10 cellular contexts compared by ENCODE assay signal in the genomic region with DNA sequence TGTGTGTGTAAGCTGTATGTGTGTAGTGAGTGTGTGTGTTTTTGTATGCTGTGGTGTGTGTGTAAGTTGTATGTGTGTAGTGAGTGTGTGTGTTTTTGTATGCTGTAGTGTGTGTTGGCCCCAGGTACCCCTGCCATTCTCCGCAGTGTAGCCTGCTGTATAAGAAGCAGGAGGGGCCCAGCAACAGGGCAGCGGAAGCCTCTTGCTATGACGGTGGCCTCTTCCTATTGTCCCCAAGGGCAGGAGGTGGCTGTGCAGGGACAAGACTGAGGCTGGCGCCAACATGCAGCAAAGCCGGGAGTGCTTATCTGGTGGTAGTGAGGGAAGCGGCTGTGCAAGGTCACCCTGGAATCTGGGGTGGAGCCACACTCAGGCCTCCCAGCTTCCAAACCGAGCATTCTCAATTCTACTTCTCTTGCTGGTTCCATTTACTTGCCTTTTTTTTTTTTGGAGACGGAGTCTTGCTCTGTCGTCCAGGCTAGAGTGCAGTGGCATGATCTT. TPM values are rescaled to one million over a fixed set of nuclear protein-coding genes. Genes with fewer than 3 reads are reported as not detected.
A peak's percentile ranks its signal among the peaks of the same experiment; 100 is the strongest.
DNase-seq lines count a peak whose midpoint lies in the region; ATAC-seq, FAIRE-seq and TF ChIP-seq lines count a peak whose summit lies in the region.
"Had no signal": no experiment of that assay in that cellular context is flagged by ENCODE, and none has a peak within 500 bp of the region (broad histone marks: within the 10 kb centered on the region; RNA-seq: fewer than 3 reads in every experiment).

No MANE protein-coding gene starts in this region.

- H3K4me3 Mint-ChIP-seq in T-helper 17 cell = no peak overlapping the region
- H3K4me3 Mint-ChIP-seq in activated T-helper 2 cell treated with anti-CD3 and anti-CD28 coated beads, Interferon-gamma antibody, Interleukin-2, Interleukin-4, amounts not matched to agents 10 μg/mL and 5 μg/mL and 100 μg/mL, durations not matched to agents 14 hours and 24 hours and 36 hours (ENCODE audit: low read depth) = no peak overlapping the region

- H3K4me3 ChIP-seq in sigmoid colon = no peak overlapping the region

- POLR2A ChIA-PET in HEK293T (lab: Yijun Ruan, JAX) = no interaction called here

- TF ChIP-seq POLR2A in GM12891 (IDR thresholded peaks at IDR 0.05; ENCODE audit: low read depth, low read length) = no peak
- no peak for TF ChIP-seq POLR2A in sigmoid colon (IDR thresholded peaks at IDR 0.05)

- H3K36me3 Mint-ChIP-seq in T-helper 17 cell (ENCODE audit: low read depth) = no peaks in the 10 kb centered on the region
- no peaks in the 10 kb centered on the region for H3K36me3 Mint-ChIP-seq in activated T-helper 2 cell treated with anti-CD3 and anti-CD28 coated beads, Interferon-gamma antibody, Interleukin-2, Interleukin-4, amounts not matched to agents 10 μg/mL and 5 μg/mL and 100 μg/mL, durations not matched to agents 14 hours and 24 hours and 36 hours (ENCODE audit: low read depth)

- H3K9me3 Mint-ChIP-seq in activated T-helper 2 cell treated with anti-CD3 and anti-CD28 coated beads, Interferon-gamma antibody, Interleukin-2, Interleukin-4, amounts not matched to agents 10 μg/mL and 5 μg/mL and 100 μg/mL, durations not matched to agents 14 hours and 24 hours and 36 hours = no peaks in the 10 kb centered on the region

- peak; percentile 100 for FAIRE-seq in GM12891 (lab: Jason Lieb, UNC)

- H3K9me3 ChIP-seq in T-helper 17 cell (ENCODE audit: control insufficient read depth, low read length, poor library complexity, severe bottlenecking) (no peaks in the 10 kb centered on the region), sigmoid colon (no peaks in the 10 kb centered on the region)

- no peak for TF ChIP-seq EP300 in sigmoid colon (IDR thresholded peaks at IDR 0.05)

- DNase-seq in GM12891 (ENCODE audit: insufficient read length, low spot score) = no peak
- no peak for DNase-seq in T-helper 17 cell
- peak; percentile 89 for DNase-seq in cardiac septum (ENCODE audit: low spot score)
- peak; percentile 72 for DNase-seq in sigmoid colon
- no peak for DNase-seq in NOMO-1 treated with DMSO at 0.1 percent for 48 hours (lab: John Stamatoyannopoulos, UW; ENCODE audit: unreplicated experiment)
- no peak for DNase-seq in HEK293T (ENCODE audit: extremely low spot score)
- no peak for DNase-seq in activated CD4-positive, alpha-beta T cell treated with anti-CD3 and anti-CD28 coated beads for 4 hours
- no peak for DNase-seq in activated T-helper 2 cell treated with anti-CD3 and anti-CD28 coated beads, Interferon-gamma antibody, Interleukin-2, Interleukin-4, amounts not matched to agents 10 μg/mL and 5 μg/mL and 100 μg/mL, durations not matched to agents 14 hours and 24 hours and 36 hours (ENCODE audit: low spot score)
- DNase-seq: activated T-cell treated with anti-CD3 and anti-CD28 coated beads, Interleukin-2, amount 50 U/mL, for 1 hour had no signal

- H3K36me3 ChIP-seq in sigmoid colon = no peaks in the 10 kb centered on the region

- no peaks in the 10 kb centered on the region for H3K27me3 Mint-ChIP-seq in T-helper 17 cell
- H3K27me3 Mint-ChIP-seq in activated T-helper 2 cell treated with anti-CD3 and anti-CD28 coated beads, Interferon-gamma antibody, Interleukin-2, Interleukin-4, amounts not matched to agents 10 μg/mL and 5 μg/mL and 100 μg/mL, durations not matched to agents 14 hours and 24 hours and 36 hours (ENCODE audit: low read depth) = no peaks in the 10 kb centered on the region

- H3K4me1 ChIP-seq in sigmoid colon = peaks cover 0 to 31% (median 19%) of the 10 kb centered on the region in 4 donors

- no peak overlapping the region for H3K27ac Mint-ChIP-seq in T-helper 17 cell
- no peak overlapping the region for H3K27ac Mint-ChIP-seq in activated T-helper 2 cell treated with anti-CD3 and anti-CD28 coated beads, Interferon-gamma antibody, Interleukin-2, Interleukin-4, amounts not matched to agents 10 μg/mL and 5 μg/mL and 100 μg/mL, durations not matched to agents 14 hours and 24 hours and 36 hours

- H3K27me3 ChIP-seq in sigmoid colon = no peaks in the 10 kb centered on the region

- CTCF ChIA-PET in HEK293T (lab: Yijun Ruan, JAX) = no interaction called here

- ATAC-seq in T-helper 17 cell = peak; percentile 23

- 9 to 55% methylated on average over 9 of the region's 9 CpGs for WGBS in sigmoid colon, 2 donors

- H3K27ac ChIP-seq in sigmoid colon = peak overlapping the region in 1 of 4 donors; percentile 48

- TF ChIP-seq CTCF in sigmoid colon (IDR thresholded peaks at IDR 0.05) = no peak

- peaks cover 25% of the 10 kb centered on the region for H3K4me1 Mint-ChIP-seq in T-helper 17 cell
- peaks cover 18% of the 10 kb centered on the region for H3K4me1 Mint-ChIP-seq in activated T-helper 2 cell treated with anti-CD3 and anti-CD28 coated beads, Interferon-gamma antibody, Interleukin-2, Interleukin-4, amounts not matched to agents 10 μg/mL and 5 μg/mL and 100 μg/mL, durations not matched to agents 14 hours and 24 hours and 36 hours (ENCODE audit: low read depth)

- intact Hi-C loops in cardiac septum (cut with DNase I) = no loop called here
- intact Hi-C loops in sigmoid colon (cut with DNase I) = no loop called here
- intact Hi-C loops in activated T-helper 2 cell treated with anti-CD3 and anti-CD28 coated beads, Interferon-gamma antibody, Interleukin-2, Interleukin-4, amounts not matched to agents 10 μg/mL and 5 μg/mL and 100 μg/mL, durations not matched to agents 14 hours and 24 hours and 36 hours (cut with micrococcal nuclease) = no loop called here

TF ChIP-seq in GM12891, 5 proteins besides CTCF, POLR2A, EP300 and RAD21:
- TF ChIP-seq SPI1 (IDR thresholded peaks at IDR 0.05; ENCODE audit: low read depth, low read length) (no peak), PAX5 (IDR thresholded peaks at IDR 0.05; ENCODE audit: insufficient read depth, low read length, severe bottlenecking) (no peak), POU2F2 (IDR thresholded peaks at IDR 0.05; ENCODE audit: low read depth, low read length) (no peak), TAF1 (IDR thresholded peaks at IDR 0.05; ENCODE audit: low read depth, low read length) (no peak), POLR2AphosphoS5 (IDR thresholded peaks at IDR 0.05; ENCODE audit: low read depth, low read length) (no peak)
TF ChIP-seq in GM12891: peak in this region for 0.

TF ChIP-seq in HEK293T, 16 proteins besides CTCF, POLR2A, EP300 and RAD21:
- TF ChIP-seq ELF4 (IDR thresholded peaks at IDR 0.05) (no peak), FOXA1 (IDR thresholded peaks at IDR 0.05) (no peak), HDGF (IDR thresholded peaks at IDR 0.05; ENCODE audit: borderline replicate concordance) (no peak), TARDBP (IDR thresholded peaks at IDR 0.05) (no peak), CTBP1 (IDR thresholded peaks at IDR 0.05; ENCODE audit: borderline replicate concordance) (no peak), SP1 (IDR thresholded peaks at IDR 0.05) (no peak), PKNOX1 (IDR thresholded peaks at IDR 0.05) (no peak), L3MBTL2 (conservative IDR thresholded peaks at IDR 0.05) (no peak), NFRKB (IDR thresholded peaks at IDR 0.05) (no peak), FOXM1 (IDR thresholded peaks at IDR 0.05; ENCODE audit: borderline replicate concordance) (no peak), BHLHE40 (IDR thresholded peaks at IDR 0.05; ENCODE audit: borderline replicate concordance) (no peak), LEF1 (IDR thresholded peaks at IDR 0.05; ENCODE audit: borderline replicate concordance) (no peak), SUZ12 (IDR thresholded peaks at IDR 0.05) (no peak), ZNF384 (IDR thresholded peaks at IDR 0.05) (no peak), ARNT (IDR thresholded peaks at IDR 0.05) (no peak), FOXK2 (IDR thresholded peaks at IDR 0.05) (no peak)
TF ChIP-seq in HEK293T: peak in this region for 0.

RNA-seq across cellular contexts. Expression of gene SPAAR, which starts 5.1 kb away (rescaled TPM):
- polyA plus RNA-seq in GM12891 (2012; ENCODE audit: low read depth, missing spikeins) = not detected
- total RNA-seq in T-helper 17 cell = not detected
- 4.0 TPM for total RNA-seq in cardiac septum
- total RNA-seq in sigmoid colon = 1 to 10 TPM in 3 of 4 donors, under 1 TPM in 1; 0.82 to 5.5 (median 2.1) TPM
- 1 to 10 TPM in 1 of 3 donors, not detected in 2; 2.5 TPM for polyA plus RNA-seq in sigmoid colon
- total RNA-seq in activated T-helper 2 cell treated with anti-CD3 and anti-CD28 coated beads, Interferon-gamma antibody, Interleukin-2, Interleukin-4, amounts not matched to agents 10 μg/mL and 5 μg/mL and 100 μg/mL, durations not matched to agents 14 hours and 24 hours and 36 hours = not detected in 2 replicates
- total RNA-seq: NCI-H460 had no signal

RNA-seq across cellular contexts. Expression of gene HRCT1, which starts 8.4 kb away (rescaled TPM):
- not detected for polyA plus RNA-seq in GM12891 (2012; ENCODE audit: low read depth, missing spikeins)
- not detected for total RNA-seq in T-helper 17 cell
- total RNA-seq in cardiac septum = 1.5 TPM
- 1 to 10 TPM; 2.1 to 6.4 (median 4.0) TPM for total RNA-seq in sigmoid colon
- polyA plus RNA-seq in sigmoid colon = 10 to 100 TPM in 2 of 3 donors, 1 to 10 TPM in 1; 4.2 to 88.5 (median 12.7) TPM
- total RNA-seq in activated T-helper 2 cell treated with anti-CD3 and anti-CD28 coated beads, Interferon-gamma antibody, Interleukin-2, Interleukin-4, amounts not matched to agents 10 μg/mL and 5 μg/mL and 100 μg/mL, durations not matched to agents 14 hours and 24 hours and 36 hours = not detected in 2 replicates

RNA-seq across cellular contexts. Expression of gene OR2S2, which starts 43.6 kb away (rescaled TPM):
- polyA plus RNA-seq in GM12891 (2012; ENCODE audit: low read depth, missing spikeins) = not detected
- not detected for total RNA-seq in T-helper 17 cell
- total RNA-seq in cardiac septum = not detected
- total RNA-seq in sigmoid colon = not detected
- polyA plus RNA-seq in sigmoid colon = not detected
- total RNA-seq in activated T-helper 2 cell treated with anti-CD3 and anti-CD28 coated beads, Interferon-gamma antibody, Interleukin-2, Interleukin-4, amounts not matched to agents 10 μg/mL and 5 μg/mL and 100 μg/mL, durations not matched to agents 14 hours and 24 hours and 36 hours = not detected in 2 replicates
- total RNA-seq: NCI-H460 had no signal

RNA-seq across cellular contexts. Expression of gene OR13J1, which starts 44.2 kb away (rescaled TPM):
- polyA plus RNA-seq in GM12891 (2012; ENCODE audit: low read depth, missing spikeins) = not detected
- total RNA-seq in T-helper 17 cell = not detected
- total RNA-seq in cardiac septum = not detected
- not detected for total RNA-seq in sigmoid colon
- not detected for polyA plus RNA-seq in sigmoid colon
- not detected in 2 replicates for total RNA-seq in activated T-helper 2 cell treated with anti-CD3 and anti-CD28 coated beads, Interferon-gamma antibody, Interleukin-2, Interleukin-4, amounts not matched to agents 10 μg/mL and 5 μg/mL and 100 μg/mL, durations not matched to agents 14 hours and 24 hours and 36 hours
- total RNA-seq: NCI-H460 had no signal

Comparison
In these comparisons a context has a peak if more than half of its experiments do, and no peak if none do; other contexts are left out.
1. DNase-seq: peak in cardiac septum (single experiment) and sigmoid colon (single experiment); none in GM12891 (single experiment), T-helper 17 cell (0 of 3), NOMO-1 treated with DMSO at 0.1 percent for 48 hours (single experiment), HEK293T (single experiment), activated CD4-positive, alpha-beta T cell treated with anti-CD3 and anti-CD28 coated beads for 4 hours (0 of 2) and activated T-helper 2 cell treated with anti-CD3 and anti-CD28 coated beads, Interferon-gamma antibody, Interleukin-2, Interleukin-4, amounts not matched to agents 10 μg/mL and 5 μg/mL and 100 μg/mL, durations not matched to agents 14 hours and 24 hours and 36 hours (single experiment).